ENCODE assay signal across 15 cellular contexts in genomic region chr2:134609924-134610498, GRCh38.
A peak's percentile ranks its signal among the peaks of the same experiment; 100 is the strongest.
DNase-seq lines count a peak whose midpoint lies in the region; ATAC-seq and TF ChIP-seq lines count a peak whose summit lies in the region.
"Had no signal": no experiment of that assay in that cellular context is flagged by ENCODE, and none has a peak within 500 bp of the region (broad histone marks: within the 10 kb centered on the region; RNA-seq: fewer than 3 reads in every experiment).

No MANE protein-coding gene starts in this region.

- no peaks in the 10 kb centered on the region for H3K9me2 ChIP-seq in Karpas-422 (replicated peaks; ENCODE audit: insufficient read depth, low read length)

- H4K20me1 ChIP-seq in Karpas-422 (ENCODE audit: insufficient read depth, low read depth, low read length), result no peaks in the 10 kb centered on the region

- H3K27ac ChIP-seq in Karpas-422 (ENCODE audit: low read length), result no peak overlapping the region
- H3K27ac ChIP-seq: HL-60 had no signal

- TF ChIP-seq CTCF in nephron progenitor cell (IDR thresholded peaks at IDR 0.05), result no peak

- peak; percentile 80 for DNase-seq in G401 (ENCODE audit: low spot score)
- peak; percentile 28 for DNase-seq in Karpas-422
- DNase-seq in cerebellar cortex (ENCODE audit: low spot score), result peak; percentile 75
- no peak for DNase-seq in nephron progenitor cell
- no peak for DNase-seq in occipital lobe (lab: John Stamatoyannopoulos, UW)
- no peak for DNase-seq in activated CD4-positive, alpha-beta T cell treated with anti-CD3 and anti-CD28 coated beads for 1 hour
- DNase-seq in retina, result no peak
- DNase-seq: CD4-positive, CD25-positive, alpha-beta regulatory T cell; DMS79 treated with DMSO at 0.1 percent for 48 hours; EL; GDM1 had no signal

- peaks cover 3% of the 10 kb centered on the region; the same call in 1 of the 2 replicates for H3K27me3 ChIP-seq in Karpas-422 (ENCODE audit: low read length)

- no peaks in the 10 kb centered on the region for H3K4me1 ChIP-seq in Karpas-422 (ENCODE audit: low read length)

- no peaks in the 10 kb centered on the region for H3K4me1 Mint-ChIP-seq in nephron progenitor cell

- peaks cover 9% of the 10 kb centered on the region for H3K9me3 ChIP-seq in Karpas-422 (ENCODE audit: low read length)

- H3K27me3 Mint-ChIP-seq in nephron progenitor cell (ENCODE audit: low read depth, poor library complexity), result peaks cover 3% of the 10 kb centered on the region

- H3K4me3 Mint-ChIP-seq in nephron progenitor cell, result no peak overlapping the region
- H3K4me3 Mint-ChIP-seq: CD4-positive, CD25-positive, alpha-beta regulatory T cell had no signal

- H3K4me2 ChIP-seq in Karpas-422 (ENCODE audit: low read depth, low read length, poor library complexity, severe bottlenecking), result no peak overlapping the region

- peaks cover 5% of the 10 kb centered on the region for H3K36me3 Mint-ChIP-seq in nephron progenitor cell (ENCODE audit: low read depth)
- H3K36me3 Mint-ChIP-seq: CD4-positive, CD25-positive, alpha-beta regulatory T cell had no signal

- no peaks in the 10 kb centered on the region for H3K79me2 ChIP-seq in Karpas-422 (ENCODE audit: low read length)

- in situ Hi-C loops in G401 (cut with HindIII; ENCODE audit: low sequenced_read_pairs), result no loop called here

- peak overlapping the region; percentile 91 for H3K27ac Mint-ChIP-seq in nephron progenitor cell
- H3K27ac Mint-ChIP-seq: CD4-positive, CD25-positive, alpha-beta regulatory T cell had no signal

- no peaks in the 10 kb centered on the region for H3K36me3 ChIP-seq in Karpas-422 (ENCODE audit: insufficient read depth, low read length)

- H3K4me3 ChIP-seq in Karpas-422 (ENCODE audit: low read length), result no peak overlapping the region
- H3K4me3 ChIP-seq: K562 had no signal

- no peak for ATAC-seq in GM21619 (IDR thresholded peaks at IDR 0.05; ENCODE audit: unreplicated experiment)
- ATAC-seq: HCT116, K562 had no signal

- no peak overlapping the region for H3K9ac ChIP-seq in Karpas-422 (ENCODE audit: low read length)

- no peak overlapping the region for H2AFZ ChIP-seq in Karpas-422 (ENCODE audit: low read length)

- peaks cover 46% of the 10 kb centered on the region for H3K9me3 Mint-ChIP-seq in nephron progenitor cell

Comparison
In these comparisons a context has a peak if more than half of its experiments do, and no peak if none do; other contexts are left out.
1. DNase-seq: peak in G401 (single experiment), Karpas-422 (single experiment) and cerebellar cortex (single experiment); none in nephron progenitor cell (single experiment), occipital lobe (single experiment), activated CD4-positive, alpha-beta T cell treated with anti-CD3 and anti-CD28 coated beads for 1 hour (single experiment) and retina (single experiment).